ENCODE assay signal across 15 cellular contexts in genomic region chr21:44908496-44908895, GRCh38. TPM values are rescaled to one million over a fixed set of nuclear protein-coding genes. Genes with fewer than 3 reads are reported as not detected.
A peak's percentile ranks its signal among the peaks of the same experiment; 100 is the strongest.
DNase-seq lines count a peak whose midpoint lies in the region; ATAC-seq lines count a peak whose summit lies in the region.
"Had no signal": no experiment of that assay in that cellular context is flagged by ENCODE, and none has a peak within 500 bp of the region (broad histone marks: within the 10 kb centered on the region; RNA-seq: fewer than 3 reads in every experiment).

No MANE protein-coding gene starts in this region.

- H3K27ac Mint-ChIP-seq in activated naive CD4-positive, alpha-beta T cell treated with anti-CD3 and anti-CD28 coated beads, Interleukin-2, amount 10 ng/mL, durations not matched to agents 7 days and 5 days, result peak overlapping the region; percentile 21
- peak overlapping the region; percentile 55 for H3K27ac Mint-ChIP-seq in activated naive CD8-positive, alpha-beta T cell treated with anti-CD3 and anti-CD28 coated beads, Interleukin-2, amount 50 U/mL, for 24 hours
- H3K27ac Mint-ChIP-seq in naive thymus-derived CD8-positive, alpha-beta T cell, result peak overlapping the region; percentile 37 to 96 (median 89)

- DNase-seq in activated naive CD4-positive, alpha-beta T cell treated with anti-CD3 and anti-CD28 coated beads, Interleukin-2, amount 10 ng/mL, durations not matched to agents 7 days and 5 days, result no peak
- no peak for DNase-seq in activated naive CD4-positive, alpha-beta T cell treated with anti-CD3 and anti-CD28 coated beads, Interleukin-2, amount 50 U/mL, for 16 hours
- DNase-seq in activated naive CD8-positive, alpha-beta T cell treated with anti-CD3 and anti-CD28 coated beads, Interleukin-2, amount 50 U/mL, for 24 hours, result no peak
- no peak for DNase-seq in naive thymus-derived CD8-positive, alpha-beta T cell
- no peak for DNase-seq in retina
- DNase-seq in stimulated activated CD4-positive, alpha-beta T cell treated with anti-CD3 and anti-CD28 coated beads, Interleukin-2, amount 100 ng/mL, for 24 hours, result no peak
- DNase-seq: amniotic stem cell; DND-41; NK-92 treated with Interleukin-12 subunit alpha and Interleukin-12 subunit beta, amount 100 ng/mL, for 24 hours; stimulated activated CD4-positive, alpha-beta T cell treated with anti-CD3 and anti-CD28 coated beads, Interleukin-2, amount 100 ng/mL, for 48 hours had no signal

- POLR2A ChIA-PET in naive thymus-derived CD8-positive, alpha-beta T cell (lab: Charles Lee), result interaction anchor here (0.7 to 16.7 kb wide), 8 partner anchors 10 to 174 kb away, joined by 3 to 703 read pairs (median 11); partner anchors contain the start of gene ITGB2

- peaks cover 3% of the 10 kb centered on the region for H3K9me3 Mint-ChIP-seq in activated naive CD4-positive, alpha-beta T cell treated with anti-CD3 and anti-CD28 coated beads, Interleukin-2, amount 10 ng/mL, durations not matched to agents 7 days and 5 days
- H3K9me3 Mint-ChIP-seq in activated naive CD8-positive, alpha-beta T cell treated with anti-CD3 and anti-CD28 coated beads, Interleukin-2, amount 50 U/mL, for 24 hours, result no peaks in the 10 kb centered on the region
- no peaks in the 10 kb centered on the region for H3K9me3 Mint-ChIP-seq in naive thymus-derived CD8-positive, alpha-beta T cell
- H3K9me3 Mint-ChIP-seq: IgD-negative memory B cell had no signal

- CTCF ChIA-PET in activated naive CD4-positive, alpha-beta T cell treated with anti-CD3 and anti-CD28 coated beads, Interleukin-2, amount 10 ng/mL, durations not matched to agents 7 days and 5 days (lab: Charles Lee), result interaction anchor here (1.1 to 2.1 kb wide), 3 partner anchors 15 to 108 kb away, joined by 3 to 7 read pairs (median 3); no protein-coding TSS in a partner anchor

- no peak overlapping the region for H3K4me3 Mint-ChIP-seq in activated naive CD4-positive, alpha-beta T cell treated with anti-CD3 and anti-CD28 coated beads, Interleukin-2, amount 10 ng/mL, durations not matched to agents 7 days and 5 days
- no peak overlapping the region for H3K4me3 Mint-ChIP-seq in activated naive CD8-positive, alpha-beta T cell treated with anti-CD3 and anti-CD28 coated beads, Interleukin-2, amount 50 U/mL, for 24 hours
- H3K4me3 Mint-ChIP-seq in naive thymus-derived CD8-positive, alpha-beta T cell, result peak overlapping the region in 8 of 10 donors; percentile 4 to 68 (median 32)

- peaks cover 50% of the 10 kb centered on the region for H3K4me1 Mint-ChIP-seq in activated naive CD4-positive, alpha-beta T cell treated with anti-CD3 and anti-CD28 coated beads, Interleukin-2, amount 10 ng/mL, durations not matched to agents 7 days and 5 days
- peaks cover 48% of the 10 kb centered on the region for H3K4me1 Mint-ChIP-seq in activated naive CD8-positive, alpha-beta T cell treated with anti-CD3 and anti-CD28 coated beads, Interleukin-2, amount 50 U/mL, for 24 hours
- peaks cover 32 to 82% (median 73%) of the 10 kb centered on the region in 4 donors for H3K4me1 Mint-ChIP-seq in naive thymus-derived CD8-positive, alpha-beta T cell

- no peak for ATAC-seq in activated naive CD8-positive, alpha-beta T cell treated with anti-CD3 and anti-CD28 coated beads, Interleukin-2, amount 50 U/mL, for 24 hours
- ATAC-seq in naive thymus-derived CD8-positive, alpha-beta T cell, result no peak
- ATAC-seq in GM21367 (IDR thresholded peaks at IDR 0.05; ENCODE audit: unreplicated experiment), result no peak
- ATAC-seq in HG03095 (IDR thresholded peaks at IDR 0.05; ENCODE audit: unreplicated experiment), result no peak
- ATAC-seq: left lobe of liver, Right ventricle myocardium inferior had no signal

- H3K27me3 Mint-ChIP-seq in activated naive CD4-positive, alpha-beta T cell treated with anti-CD3 and anti-CD28 coated beads, Interleukin-2, amount 10 ng/mL, durations not matched to agents 7 days and 5 days, result no peaks in the 10 kb centered on the region
- no peaks in the 10 kb centered on the region for H3K27me3 Mint-ChIP-seq in activated naive CD8-positive, alpha-beta T cell treated with anti-CD3 and anti-CD28 coated beads, Interleukin-2, amount 50 U/mL, for 24 hours
- no peaks in the 10 kb centered on the region for H3K27me3 Mint-ChIP-seq in naive thymus-derived CD8-positive, alpha-beta T cell

- peaks cover 51% of the 10 kb centered on the region for H3K36me3 Mint-ChIP-seq in activated naive CD4-positive, alpha-beta T cell treated with anti-CD3 and anti-CD28 coated beads, Interleukin-2, amount 10 ng/mL, durations not matched to agents 7 days and 5 days
- H3K36me3 Mint-ChIP-seq in activated naive CD8-positive, alpha-beta T cell treated with anti-CD3 and anti-CD28 coated beads, Interleukin-2, amount 50 U/mL, for 24 hours (ENCODE audit: low read depth), result peaks cover 32% of the 10 kb centered on the region
- peaks cover 6 to 44% (median 15%) of the 10 kb centered on the region in 3 donors for H3K36me3 Mint-ChIP-seq in naive thymus-derived CD8-positive, alpha-beta T cell

RNA-seq across cellular contexts. Expression of gene ITGB2, which starts 12.2 kb away (rescaled TPM):
- total RNA-seq in naive thymus-derived CD8-positive, alpha-beta T cell, result 100 to 1,000 TPM; 177 to 180 TPM
- polyA plus RNA-seq in naive thymus-derived CD8-positive, alpha-beta T cell, result 100 to 1,000 TPM; 423 to 549 (median 524) TPM

RNA-seq across cellular contexts. Expression of gene SLX9, which starts 31.3 kb away (rescaled TPM):
- 10 to 100 TPM; 23.5 to 27.9 TPM for total RNA-seq in naive thymus-derived CD8-positive, alpha-beta T cell
- 10 to 100 TPM; 11.7 to 13.5 (median 12.1) TPM for polyA plus RNA-seq in naive thymus-derived CD8-positive, alpha-beta T cell

RNA-seq across cellular contexts. Expression of gene PTTG1IP, which starts 35.0 kb away (rescaled TPM):
- 10 to 100 TPM; 62.0 to 68.7 TPM for total RNA-seq in naive thymus-derived CD8-positive, alpha-beta T cell
- 10 to 100 TPM; 42.4 to 54.1 (median 44.3) TPM for polyA plus RNA-seq in naive thymus-derived CD8-positive, alpha-beta T cell

Comparison
In these comparisons a context has a peak if more than half of its experiments do, and no peak if none do; other contexts are left out.
1. H3K27ac Mint-ChIP-seq: peak in every context shown above with its lines; median percentile 89 in naive thymus-derived CD8-positive, alpha-beta T cell; 55 in activated naive CD8-positive, alpha-beta T cell treated with anti-CD3 and anti-CD28 coated beads, Interleukin-2, amount 50 U/mL, for 24 hours; 21 in activated naive CD4-positive, alpha-beta T cell treated with anti-CD3 and anti-CD28 coated beads, Interleukin-2, amount 10 ng/mL, durations not matched to agents 7 days and 5 days.
2. H3K4me3 Mint-ChIP-seq: peak in naive thymus-derived CD8-positive, alpha-beta T cell (8 of 10); none in activated naive CD4-positive, alpha-beta T cell treated with anti-CD3 and anti-CD28 coated beads, Interleukin-2, amount 10 ng/mL, durations not matched to agents 7 days and 5 days (single experiment) and activated naive CD8-positive, alpha-beta T cell treated with anti-CD3 and anti-CD28 coated beads, Interleukin-2, amount 50 U/mL, for 24 hours (single experiment).